Comparison of ENCODE assay signal across 14 cellular contexts in genomic region chr1:76053021-76053420, GRCh38. TPM values are rescaled to one million over a fixed set of nuclear protein-coding genes. Genes with fewer than 3 reads are reported as not detected.
A peak's percentile ranks its signal among the peaks of the same experiment; 100 is the strongest.
DNase-seq lines count a peak whose midpoint lies in the region; ATAC-seq and TF ChIP-seq lines count a peak whose summit lies in the region.
"Had no signal": no experiment of that assay in that cellular context is flagged by ENCODE, and none has a peak within 500 bp of the region (broad histone marks: within the 10 kb centered on the region; RNA-seq: fewer than 3 reads in every experiment).

No MANE protein-coding gene starts in this region.

- H3K27ac ChIP-seq in endodermal cell (ENCODE audit: low read depth, low read length): peak overlapping the region; percentile 75
- H3K27ac ChIP-seq: cardiac muscle cell, foreskin keratinocyte, tibial nerve had no signal

- DNase-seq in ELF-1 (ENCODE audit: low read depth, low spot score) (peak; percentile 81), Kasumi-1 (lab: John Stamatoyannopoulos, UW) (peak; percentile 38 to 41), endodermal cell (peak; percentile 82), NCI-H146 (lab: John Stamatoyannopoulos, UW) (no peak), EL (no peak)
- no peak for DNase-seq in natural killer cell treated with Interleukin-12 subunit alpha and Interleukin-12 subunit beta and Interleukin-15 and Interleukin-18, amount 100 ng/mL, for 72 hours (ENCODE audit: low spot score)
- DNase-seq in activated effector memory CD4-positive, alpha-beta T cell treated with anti-CD3 and anti-CD28 coated beads, Interleukin-2, amount 50 U/mL, for 16 hours: no peak
- DNase-seq: activated naive CD4-positive, alpha-beta T cell; foreskin keratinocyte; SHP77 had no signal

- no peak overlapping the region for H3K4me3 Mint-ChIP-seq in endodermal cell
- no peak overlapping the region for H3K4me3 Mint-ChIP-seq in natural killer cell treated with Interleukin-12 subunit alpha and Interleukin-12 subunit beta and Interleukin-15 and Interleukin-18, amount 100 ng/mL, for 72 hours
- H3K4me3 Mint-ChIP-seq: B cell had no signal

- H3K4me1 ChIP-seq in endodermal cell (ENCODE audit: control insufficient read depth, insufficient read depth, low read length): no peaks in the 10 kb centered on the region
- H3K4me1 ChIP-seq: foreskin keratinocyte, tibial nerve had no signal

- TF ChIP-seq CTCF in endodermal cell (conservative IDR thresholded peaks at IDR 0.05): no peak

- no peaks in the 10 kb centered on the region for H3K27me3 ChIP-seq in endodermal cell (ENCODE audit: control insufficient read depth, insufficient read depth, low read length, poor library complexity, severe bottlenecking)
- H3K27me3 ChIP-seq: cardiac muscle cell, tibial nerve had no signal

- no peak overlapping the region for H3K4me3 ChIP-seq in endodermal cell (ENCODE audit: low read length)
- H3K4me3 ChIP-seq: cardiac muscle cell, tibial nerve had no signal

- H3K9me3 ChIP-seq in endodermal cell (ENCODE audit: control insufficient read depth, low read length): no peaks in the 10 kb centered on the region
- H3K9me3 ChIP-seq: tibial nerve had no signal

- ATAC-seq in natural killer cell treated with Interleukin-12 subunit alpha and Interleukin-12 subunit beta and Interleukin-15 and Interleukin-18, amount 100 ng/mL, for 72 hours: peak; percentile 57 to 60
- ATAC-seq in GM21390 (IDR thresholded peaks at IDR 0.05; ENCODE audit: unreplicated experiment): no peak
- ATAC-seq: foreskin keratinocyte had no signal

- no peak overlapping the region for H3K27ac Mint-ChIP-seq in endodermal cell
- no peak overlapping the region for H3K27ac Mint-ChIP-seq in natural killer cell treated with Interleukin-12 subunit alpha and Interleukin-12 subunit beta and Interleukin-15 and Interleukin-18, amount 100 ng/mL, for 72 hours
- H3K27ac Mint-ChIP-seq: B cell had no signal

- no peak overlapping the region for H3K9ac ChIP-seq in endodermal cell (ENCODE audit: extremely low read depth, low read length, poor library complexity, severe bottlenecking)

- H3K36me3 Mint-ChIP-seq in endodermal cell (ENCODE audit: low read depth): no peaks in the 10 kb centered on the region
- no peaks in the 10 kb centered on the region for H3K36me3 Mint-ChIP-seq in natural killer cell treated with Interleukin-12 subunit alpha and Interleukin-12 subunit beta and Interleukin-15 and Interleukin-18, amount 100 ng/mL, for 72 hours

- no peaks in the 10 kb centered on the region for H3K9me3 Mint-ChIP-seq in endodermal cell
- H3K9me3 Mint-ChIP-seq in natural killer cell treated with Interleukin-12 subunit alpha and Interleukin-12 subunit beta and Interleukin-15 and Interleukin-18, amount 100 ng/mL, for 72 hours: no peaks in the 10 kb centered on the region

- H3K27me3 Mint-ChIP-seq in endodermal cell (ENCODE audit: insufficient read depth): no peaks in the 10 kb centered on the region
- H3K27me3 Mint-ChIP-seq in natural killer cell treated with Interleukin-12 subunit alpha and Interleukin-12 subunit beta and Interleukin-15 and Interleukin-18, amount 100 ng/mL, for 72 hours: peaks cover 0 to 6% of the 10 kb centered on the region in 2 donors

- peaks cover 10% of the 10 kb centered on the region for H3K4me1 Mint-ChIP-seq in endodermal cell
- peaks cover 0 to 6% of the 10 kb centered on the region in 2 donors for H3K4me1 Mint-ChIP-seq in natural killer cell treated with Interleukin-12 subunit alpha and Interleukin-12 subunit beta and Interleukin-15 and Interleukin-18, amount 100 ng/mL, for 72 hours (ENCODE audit: low read depth in 2 of 2)
- H3K4me1 Mint-ChIP-seq: B cell had no signal

- H3K36me3 ChIP-seq in endodermal cell (ENCODE audit: control insufficient read depth, insufficient read depth, low read length): no peaks in the 10 kb centered on the region
- H3K36me3 ChIP-seq: cardiac muscle cell, tibial nerve had no signal

- WGBS in endodermal cell (ENCODE audit: insufficient coverage in 1 of 2, insufficient read length in 1 of 2), 2 experiments: 25 to 32% methylated on average over 1 to 6 of the region's 6 CpGs

RNA-seq across cellular contexts. Expression of gene ST6GALNAC3, which starts 21.5 kb away (rescaled TPM):
- 1 to 10 TPM; 6.3 to 7.6 TPM for total RNA-seq in endodermal cell
- 16.9 TPM for polyA plus RNA-seq in endodermal cell (2013, experiment 1 of 2)
- polyA plus RNA-seq in endodermal cell (2013, experiment 2 of 2): 15.1 TPM
- total RNA-seq in natural killer cell treated with Interleukin-12 subunit alpha and Interleukin-12 subunit beta and Interleukin-15 and Interleukin-18, amount 100 ng/mL, for 72 hours: under 1 TPM in 1 of 2 donors, not detected in 1; 0.28 TPM

Comparison
In these comparisons a context has a peak if more than half of its experiments do, and no peak if none do; other contexts are left out.
1. DNase-seq: peak in ELF-1 (single experiment), Kasumi-1 (2 of 2) and endodermal cell (single experiment); none in natural killer cell treated with Interleukin-12 subunit alpha and Interleukin-12 subunit beta and Interleukin-15 and Interleukin-18, amount 100 ng/mL, for 72 hours (single experiment), NCI-H146 (single experiment), activated effector memory CD4-positive, alpha-beta T cell treated with anti-CD3 and anti-CD28 coated beads, Interleukin-2, amount 50 U/mL, for 16 hours (single experiment) and EL (single experiment).
2. RNA of gene ST6GALNAC3, which starts 21.5 kb away (total RNA-seq): 6.3 to 7.6 TPM in endodermal cell; 0.28 TPM in natural killer cell treated with Interleukin-12 subunit alpha and Interleukin-12 subunit beta and Interleukin-15 and Interleukin-18, amount 100 ng/mL, for 72 hours; every median in the first group is over 4 times any median in the second.